In the genomic region with DNA sequence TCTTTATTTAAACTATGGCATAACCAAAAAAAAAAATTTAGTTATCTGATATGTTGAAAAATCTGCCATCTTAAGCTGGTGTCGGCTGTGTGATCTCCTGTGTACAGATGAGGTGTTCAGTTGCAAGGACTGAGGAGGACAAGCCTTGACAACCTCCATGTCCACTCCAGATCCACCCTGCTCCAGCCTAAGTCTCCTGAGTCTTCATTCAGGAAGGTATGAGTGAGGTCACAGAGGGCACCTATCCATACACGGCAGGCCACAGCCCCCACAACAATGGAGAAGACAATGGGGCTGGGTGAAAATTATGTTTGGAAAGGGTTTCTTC, we compare ENCODE assay signal across 16 cellular contexts.
"Had no signal": no experiment of that assay in that cellular context is flagged by ENCODE, and none has a peak within 500 bp of the region (broad histone marks: within the 10 kb centered on the region; RNA-seq: fewer than 3 reads in every experiment).

No MANE protein-coding gene starts in this region.

- ATAC-seq: heart left ventricle, left cardiac atrium had no signal

- DNase-seq: activated CD4-positive, alpha-beta memory T cell treated with anti-CD3 and anti-CD28 coated beads, Interleukin-2, amount 10 ng/mL, durations not matched to agents 7 days and 5 days; activated naive CD4-positive, alpha-beta T cell; activated naive CD8-positive, alpha-beta T cell treated with anti-CD3 and anti-CD28 coated beads, Interleukin-2, amount 10 ng/mL, durations not matched to agents 7 days and 5 days; aorta; cortex of kidney; effector memory CD4-positive, alpha-beta T cell; heart left ventricle; left cardiac atrium; midbrain; stimulated activated CD4-positive, alpha-beta T cell treated with anti-CD3 and anti-CD28 coated beads, Interleukin-1b, Interleukin-23, amount 100 ng/mL, for 48 hours; T-helper 9 cell; thyroid gland; uterus; WERI-Rb-1 had no signal

- H3K9me3 ChIP-seq: heart left ventricle, thyroid gland, uterus had no signal

- H3K36me3 ChIP-seq: heart left ventricle, thyroid gland, uterus, WERI-Rb-1 had no signal

- H3K27me3 Mint-ChIP-seq: activated CD4-positive, alpha-beta memory T cell treated with anti-CD3 and anti-CD28 coated beads, Interleukin-2, amount 10 ng/mL, durations not matched to agents 7 days and 5 days; activated naive CD8-positive, alpha-beta T cell treated with anti-CD3 and anti-CD28 coated beads, Interleukin-2, amount 10 ng/mL, durations not matched to agents 7 days and 5 days had no signal

- H3K4me3 Mint-ChIP-seq: activated CD4-positive, alpha-beta memory T cell treated with anti-CD3 and anti-CD28 coated beads, Interleukin-2, amount 10 ng/mL, durations not matched to agents 7 days and 5 days; activated naive CD8-positive, alpha-beta T cell treated with anti-CD3 and anti-CD28 coated beads, Interleukin-2, amount 10 ng/mL, durations not matched to agents 7 days and 5 days had no signal

- H3K27ac Mint-ChIP-seq: activated CD4-positive, alpha-beta memory T cell treated with anti-CD3 and anti-CD28 coated beads, Interleukin-2, amount 10 ng/mL, durations not matched to agents 7 days and 5 days; activated naive CD8-positive, alpha-beta T cell treated with anti-CD3 and anti-CD28 coated beads, Interleukin-2, amount 10 ng/mL, durations not matched to agents 7 days and 5 days had no signal

- H3K4me3 ChIP-seq: heart left ventricle, thyroid gland, uterus had no signal

- H3K9me3 Mint-ChIP-seq: activated CD4-positive, alpha-beta memory T cell treated with anti-CD3 and anti-CD28 coated beads, Interleukin-2, amount 10 ng/mL, durations not matched to agents 7 days and 5 days; activated naive CD8-positive, alpha-beta T cell treated with anti-CD3 and anti-CD28 coated beads, Interleukin-2, amount 10 ng/mL, durations not matched to agents 7 days and 5 days had no signal

- H3K27ac ChIP-seq: epithelial cell of prostate, heart left ventricle, parathyroid adenoma, thyroid gland, uterus, WERI-Rb-1 had no signal

- H3K36me3 Mint-ChIP-seq: activated naive CD8-positive, alpha-beta T cell treated with anti-CD3 and anti-CD28 coated beads, Interleukin-2, amount 10 ng/mL, durations not matched to agents 7 days and 5 days had no signal

- H3K4me1 Mint-ChIP-seq: activated CD4-positive, alpha-beta memory T cell treated with anti-CD3 and anti-CD28 coated beads, Interleukin-2, amount 10 ng/mL, durations not matched to agents 7 days and 5 days; activated naive CD8-positive, alpha-beta T cell treated with anti-CD3 and anti-CD28 coated beads, Interleukin-2, amount 10 ng/mL, durations not matched to agents 7 days and 5 days had no signal

- H3K27me3 ChIP-seq: thyroid gland, uterus had no signal

- H3K4me1 ChIP-seq: heart left ventricle, parathyroid adenoma, thyroid gland, uterus had no signal
